8 cellular contexts compared by ENCODE assay signal in the genomic region with DNA sequence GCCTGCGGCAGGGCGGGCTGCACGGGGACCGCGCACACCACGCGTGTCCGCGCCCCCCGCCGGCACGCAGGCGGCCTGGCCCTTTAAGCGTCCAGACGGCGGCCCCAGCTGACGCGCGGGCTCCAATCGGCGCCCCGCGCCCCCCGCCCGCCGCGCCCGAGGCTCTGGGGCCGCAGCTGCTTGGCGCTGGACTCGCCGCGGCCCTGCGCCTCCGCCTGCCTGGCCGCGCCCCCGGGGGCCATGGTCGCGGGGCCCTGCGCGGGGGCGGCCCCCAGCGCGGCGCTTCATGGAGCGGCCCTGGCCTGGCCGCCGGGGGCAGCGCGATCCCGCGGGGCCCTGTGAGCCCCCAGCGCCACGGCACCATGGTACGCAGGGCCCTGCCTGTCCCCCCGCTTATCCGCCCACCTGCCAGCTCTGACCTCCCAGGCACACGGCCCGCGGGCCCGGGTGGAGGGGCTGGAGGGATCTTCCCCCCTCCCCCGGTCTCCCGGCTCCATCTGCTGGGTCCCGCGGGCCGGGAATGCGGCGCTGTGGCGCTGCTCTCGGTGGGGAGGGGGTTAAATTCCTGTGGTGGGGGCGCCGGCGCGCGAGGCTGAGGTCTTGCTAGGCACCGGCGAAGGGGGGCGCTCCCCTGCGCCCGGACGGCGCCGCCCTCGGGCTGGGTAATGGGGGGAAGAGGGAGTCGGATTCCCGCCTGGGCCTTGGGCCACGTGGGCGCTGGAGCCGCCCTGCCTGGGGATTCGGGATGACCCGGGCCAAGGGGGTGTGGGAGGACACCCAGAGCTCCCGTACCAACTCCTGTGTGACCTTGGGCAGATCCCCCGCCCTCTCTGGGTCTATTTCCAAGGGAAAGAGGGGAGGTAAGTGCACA. TPM values are rescaled to one million over a fixed set of nuclear protein-coding genes. Genes with fewer than 3 reads are reported as not detected.
DNase-seq lines count a peak whose midpoint lies in the region; ATAC-seq and TF ChIP-seq lines count a peak whose summit lies in the region.

No MANE protein-coding gene starts in this region.

- DNase-seq in GM23248 (peak; percentile 80), T-cell (peak in 2 of 34 experiments; percentile 8 to 20), epithelial cell of esophagus (ENCODE audit: low read depth) (peak; percentile 24), mesenchymal stem cell (peak; percentile 55), activated gamma-delta T cell (lab: John Stamatoyannopoulos, UW) (no peak)

- peak overlapping the region; percentile 55 to 82 (median 68) for H3K4me3 Mint-ChIP-seq in T-cell

- H3K9me2 ChIP-seq in GM23248 (ENCODE audit: insufficient read depth) = no peaks in the 10 kb centered on the region

- H3K27me3 ChIP-seq in BLaER1 (no peaks in the 10 kb centered on the region), GM23248 (replicated peaks; ENCODE audit: insufficient read depth) (no peaks in the 10 kb centered on the region), mesenchymal stem cell (ENCODE audit: control insufficient read depth in 1 of 2, insufficient read depth in 1 of 2, low read length in 2 of 2) (no peaks in the 10 kb centered on the region), thymus (ENCODE audit: control insufficient read depth, insufficient read depth) (peaks cover 6% of the 10 kb centered on the region)

- H3K9ac ChIP-seq in BLaER1 = peak overlapping the region; percentile 93
- H3K9ac ChIP-seq in GM23248 = peak overlapping the region; percentile 97
- peak overlapping the region; percentile 92 for H3K9ac ChIP-seq in mesenchymal stem cell (ENCODE audit: low read length)

- H4K20me1 ChIP-seq in BLaER1 (peaks cover 25% of the 10 kb centered on the region), GM23248 (ENCODE audit: insufficient read depth) (no peaks in the 10 kb centered on the region)

- H3K36me3 ChIP-seq in BLaER1 (peaks cover 19% of the 10 kb centered on the region), GM23248 (ENCODE audit: low read depth) (no peaks in the 10 kb centered on the region), mesenchymal stem cell (ENCODE audit: control insufficient read depth in 1 of 2, insufficient read depth in 2 of 2, low read depth in 1 of 2, low read length in 2 of 2) (peaks cover 39 to 40% of the 10 kb centered on the region in 2 experiments), thymus (ENCODE audit: control insufficient read depth, insufficient read depth) (peaks cover 4% of the 10 kb centered on the region)

- peak overlapping the region; percentile 73 for H2BK15ac ChIP-seq in mesenchymal stem cell (ENCODE audit: low read depth, poor library complexity, severe bottlenecking)

- H3K27ac ChIP-seq in BLaER1 (peak overlapping the region; percentile 96), GM23248 (peak overlapping the region; percentile 92), mesenchymal stem cell (ENCODE audit: low read length, poor library complexity, severe bottlenecking) (peak overlapping the region; percentile 5), thymus (ENCODE audit: low read depth) (peak overlapping the region; percentile 20)

- H3K9me3 ChIP-seq in BLaER1 = no peaks in the 10 kb centered on the region
- no peaks in the 10 kb centered on the region for H3K9me3 ChIP-seq in GM23248 (ENCODE audit: low read depth)
- no peaks in the 10 kb centered on the region for H3K9me3 ChIP-seq in mesenchymal stem cell (ENCODE audit: control insufficient read depth, low read length)
- no peaks in the 10 kb centered on the region for H3K9me3 ChIP-seq in thymus (ENCODE audit: control insufficient read depth)

- H3K4me3 ChIP-seq in BLaER1 = peak overlapping the region; percentile 90
- H3K4me3 ChIP-seq in GM23248 = peak overlapping the region; percentile 96
- H3K4me3 ChIP-seq in epithelial cell of esophagus (ENCODE audit: low read length) = peak overlapping the region; percentile 76
- H3K4me3 ChIP-seq in mesenchymal stem cell (ENCODE audit: insufficient read depth in 1 of 2, low read depth in 1 of 2, low read length in 2 of 2) = peak overlapping the region; percentile 74 to 90
- peak overlapping the region; percentile 50 for H3K4me3 ChIP-seq in thymus (ENCODE audit: low read length)

- H2BK12ac ChIP-seq in mesenchymal stem cell (ENCODE audit: low read length in 2 of 2) = peak overlapping the region in 1 of 2 experiments; percentile 81

- H3F3A ChIP-seq in GM23248 (ENCODE audit: insufficient read depth) = peaks cover 25% of the 10 kb centered on the region

- H3K4me1 ChIP-seq in BLaER1 (peaks cover 80% of the 10 kb centered on the region), GM23248 (ENCODE audit: insufficient read depth) (peaks cover 46% of the 10 kb centered on the region), mesenchymal stem cell (ENCODE audit: control insufficient read depth, insufficient read depth, low read depth, low read length) (peaks cover 69% of the 10 kb centered on the region), thymus (ENCODE audit: control insufficient read depth, insufficient read depth, low read length) (peaks cover 3% of the 10 kb centered on the region)

- H2BK5ac ChIP-seq in mesenchymal stem cell (ENCODE audit: low read depth, low read length, poor library complexity, severe bottlenecking) = no peak overlapping the region

- peak overlapping the region; percentile 84 for H2AFZ ChIP-seq in GM23248
- H2AFZ ChIP-seq in mesenchymal stem cell (ENCODE audit: low read depth, low read length) = peak overlapping the region; percentile 15

- in situ Hi-C loops in GM23248 (cut with MboI) = no loop called here

- peak overlapping the region; percentile 57 to 93 for H3K4ac ChIP-seq in mesenchymal stem cell (ENCODE audit: low read depth in 1 of 2, low read length in 2 of 2)

- no peaks in the 10 kb centered on the region for H3K27me3 Mint-ChIP-seq in T-cell

- H3K18ac ChIP-seq in mesenchymal stem cell (ENCODE audit: low read depth in 1 of 2, low read length in 2 of 2) = peak overlapping the region; percentile 87 to 95

- H4K8ac ChIP-seq in mesenchymal stem cell (ENCODE audit: low read length) = peak overlapping the region; percentile 94

- POLR2A ChIA-PET in T-cell (lab: Charles Lee) = interaction anchor here in 1 of 2 donors (0.6 kb wide), 1 partner anchor 62 kb away, joined by 3 read pairs; no protein-coding TSS in a partner anchor

- peak overlapping the region in 1 of 2 experiments; percentile 63 for H3K14ac ChIP-seq in mesenchymal stem cell (ENCODE audit: low read length in 2 of 2)

- WGBS in GM23248 (ENCODE audit: low coverage in 1 of 2, low lambda C conversion rate in 2 of 2, missing lambda C conversion rate in 2 of 2), 2 experiments = 1 to 2% methylated on average over 19 to 80 of the region's 94 CpGs
- WGBS in mesenchymal stem cell = 1% methylated on average over 55 of the region's 94 CpGs
- 5% methylated on average over 94 of the region's 94 CpGs for WGBS in thymus

- CTCF ChIA-PET in T-cell (lab: Charles Lee) = no interaction called here

- ATAC-seq in T-cell (replicated peaks in 1 of 4) (peak; percentile 48 to 72 (median 54)), GM18502 (IDR thresholded peaks at IDR 0.05; ENCODE audit: poor library complexity, unreplicated experiment) (no peak)

- H3K23ac ChIP-seq in mesenchymal stem cell (ENCODE audit: low read length in 2 of 2) = peak overlapping the region in 1 of 2 experiments; percentile 47

- peak overlapping the region in 1 of 2 donors; percentile 22 for H3K27ac Mint-ChIP-seq in T-cell

- H3K9me3 Mint-ChIP-seq in T-cell = no peaks in the 10 kb centered on the region

- H3K4me2 ChIP-seq in BLaER1 (peak overlapping the region; percentile 100), GM23248 (ENCODE audit: unreplicated experiment) (peak overlapping the region; percentile 85), mesenchymal stem cell (ENCODE audit: low read length, poor library complexity, severe bottlenecking) (peak overlapping the region; percentile 90)

- peaks cover 63% of the 10 kb centered on the region for H3K79me2 ChIP-seq in GM23248 (ENCODE audit: insufficient read depth)

- H4K91ac ChIP-seq in mesenchymal stem cell (ENCODE audit: low read length) = peak overlapping the region; percentile 89

- peak overlapping the region; percentile 90 for H2BK120ac ChIP-seq in mesenchymal stem cell (ENCODE audit: low read depth, low read length)

- peaks cover 6 to 24% (median 13%) of the 10 kb centered on the region in 3 donors for H3K4me1 Mint-ChIP-seq in T-cell

- peaks cover 31% of the 10 kb centered on the region for H3K79me1 ChIP-seq in mesenchymal stem cell (replicated peaks; ENCODE audit: low read length, poor library complexity, severe bottlenecking)

- no peak for TF ChIP-seq CTCF in epithelial cell of esophagus (IDR thresholded peaks at IDR 0.05; ENCODE audit: insufficient read depth, low read depth, low read length, missing control alignments)

- no peaks in the 10 kb centered on the region for H3K36me3 Mint-ChIP-seq in T-cell

- H2AK5ac ChIP-seq in mesenchymal stem cell (ENCODE audit: low read length, severe bottlenecking) = no peak overlapping the region

RNA-seq across cellular contexts. Expression of gene ZBTB47, which starts 1.1 kb away (rescaled TPM):
- total RNA-seq in GM23248 (2014; rRNA removed; shearing (Covaris generic)) = 65.4 and 72.8 TPM in 2 replicates
- polyA plus RNA-seq in GM23248 (2016; fragmentation: Nextera tagmentation; extraction: Ambion mirVana) = 5.2 TPM in 2 replicates
- 1 to 10 TPM in 2 of 5 donors, under 1 TPM in 3; 0.53 to 1.2 (median 0.98) TPM for total RNA-seq in T-cell
- polyA plus RNA-seq in mesenchymal stem cell (2013, experiment 1 of 2) = 10.8 TPM
- polyA plus RNA-seq in mesenchymal stem cell (2013, experiment 2 of 2) = 9.7 TPM
- 5.1 TPM for polyA plus RNA-seq in thymus

RNA-seq across cellular contexts. Expression of gene KLHL40, which starts 30.8 kb away (rescaled TPM):
- not detected in 2 replicates for total RNA-seq in GM23248 (2014; rRNA removed; shearing (Covaris generic))
- not detected in 2 replicates for polyA plus RNA-seq in GM23248 (2016; fragmentation: Nextera tagmentation; extraction: Ambion mirVana)
- not detected for total RNA-seq in T-cell
- not detected for polyA plus RNA-seq in mesenchymal stem cell (2013, experiment 1 of 2)
- not detected for polyA plus RNA-seq in mesenchymal stem cell (2013, experiment 2 of 2)
- polyA plus RNA-seq in thymus = 0.16 TPM

RNA-seq across cellular contexts. Expression of gene HHATL, which starts 48.0 kb away (rescaled TPM):
- not detected in 2 replicates for total RNA-seq in GM23248 (2014; rRNA removed; shearing (Covaris generic))
- polyA plus RNA-seq in GM23248 (2016; fragmentation: Nextera tagmentation; extraction: Ambion mirVana) (not detected in 2 replicates), thymus (3.7 TPM)
- total RNA-seq in T-cell = not detected
- not detected for polyA plus RNA-seq in mesenchymal stem cell (2013, experiment 1 of 2)
- polyA plus RNA-seq in mesenchymal stem cell (2013, experiment 2 of 2) = not detected

RNA-seq across cellular contexts. Expression of gene NKTR, which starts 54.1 kb away (rescaled TPM):
- total RNA-seq in GM23248 (2014; rRNA removed; shearing (Covaris generic)) = 26.0 and 41.9 TPM in 2 replicates
- polyA plus RNA-seq in GM23248 (2016; fragmentation: Nextera tagmentation; extraction: Ambion mirVana) (25.8 and 32.6 TPM in 2 replicates), thymus (52.9 TPM)
- 100 to 1,000 TPM; 185 to 252 (median 209) TPM for total RNA-seq in T-cell
- polyA plus RNA-seq in mesenchymal stem cell (2013, experiment 1 of 2) = 26.4 TPM
- polyA plus RNA-seq in mesenchymal stem cell (2013, experiment 2 of 2) = 22.4 TPM

Comparison
In these comparisons a context has a peak if more than half of its experiments do, and no peak if none do; other contexts are left out.
1. H3K27ac ChIP-seq: peak in every context shown above with its lines; median percentile 96 in BLaER1; 92 in GM23248; 20 in thymus; 5 in mesenchymal stem cell.
2. RNA of gene ZBTB47, which starts 1.1 kb away (total RNA-seq): 65.4 to 72.8 TPM in GM23248; 0.53 to 1.2 TPM in T-cell; every median in the first group is over 10 times any median in the second.
3. Peak in every context shown above with its lines, with median percentiles within 50 percentile points of each other: H3K4me2 ChIP-seq, H3K4me3 ChIP-seq and H3K9ac ChIP-seq.